Comparison of ENCODE assay signal across 10 cellular contexts in the genomic region with DNA sequence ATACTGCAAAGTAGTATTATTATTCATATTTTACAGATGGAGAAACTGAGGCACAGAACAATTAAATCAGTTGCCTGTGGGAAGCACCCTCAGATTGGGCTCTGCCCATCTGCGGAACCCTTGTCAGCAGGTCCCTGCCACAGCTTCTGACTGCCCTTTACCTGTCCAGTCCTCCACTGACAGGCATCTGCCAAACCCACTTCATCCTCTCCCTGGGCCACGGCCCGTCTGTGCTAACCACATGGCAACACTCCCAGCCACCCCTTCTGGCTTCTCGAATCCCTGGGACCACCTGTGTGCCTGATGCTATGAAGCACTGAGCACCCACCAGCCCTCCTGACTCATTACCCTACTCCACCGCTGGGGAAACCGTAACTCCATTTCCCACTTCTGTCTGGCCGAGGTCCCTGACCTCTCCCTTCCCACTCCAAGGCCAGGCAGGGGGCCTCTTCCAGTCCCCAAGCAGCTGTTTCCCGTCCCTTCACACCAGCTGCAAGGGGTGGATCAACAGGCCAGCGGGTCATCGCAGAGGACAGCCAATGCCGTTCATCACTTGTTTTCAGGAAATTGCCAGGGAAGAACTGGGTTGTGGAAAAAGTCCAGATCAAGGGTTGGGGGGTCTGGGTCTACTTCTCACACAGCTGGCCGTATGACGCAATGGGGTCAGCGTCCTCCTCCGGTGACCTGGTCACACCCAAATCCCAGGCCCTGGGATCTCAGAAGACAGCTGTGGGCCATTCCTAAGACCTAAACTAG. TPM values are rescaled to one million over a fixed set of nuclear protein-coding genes. Genes with fewer than 3 reads are reported as not detected.
DNase-seq lines count a peak whose midpoint lies in the region; ATAC-seq and TF ChIP-seq lines count a peak whose summit lies in the region.
"Had no signal": no experiment of that assay in that cellular context is flagged by ENCODE, and none has a peak within 500 bp of the region (broad histone marks: within the 10 kb centered on the region; RNA-seq: fewer than 3 reads in every experiment).

No MANE protein-coding gene starts in this region.

- H3K4me3 ChIP-seq in epithelial cell of proximal tubule (ENCODE audit: low read depth, low read length) = no peak overlapping the region
- no peak overlapping the region for H3K4me3 ChIP-seq in mucosa of descending colon
- no peak overlapping the region for H3K4me3 ChIP-seq in uterus

- no peak for TF ChIP-seq POLR2A in uterus (IDR thresholded peaks at IDR 0.05)

- H3K27ac Mint-ChIP-seq in activated CD8-positive, alpha-beta T cell treated with anti-CD3 and anti-CD28 coated beads for 36 hours = no peak overlapping the region
- no peak overlapping the region for H3K27ac Mint-ChIP-seq in activated CD8-positive, alpha-beta T cell treated with anti-CD3 and anti-CD28 coated beads, Interleukin-2, amount 10 ng/mL, durations not matched to agents 7 days and 5 days
- H3K27ac Mint-ChIP-seq: activated naive CD8-positive, alpha-beta T cell had no signal

- H3K27me3 Mint-ChIP-seq in activated CD8-positive, alpha-beta T cell treated with anti-CD3 and anti-CD28 coated beads for 36 hours = peaks cover 27% of the 10 kb centered on the region
- H3K27me3 Mint-ChIP-seq in activated CD8-positive, alpha-beta T cell treated with anti-CD3 and anti-CD28 coated beads, Interleukin-2, amount 10 ng/mL, durations not matched to agents 7 days and 5 days (ENCODE audit: low read depth) = peaks cover 32% of the 10 kb centered on the region

- no peak for ATAC-seq in activated CD8-positive, alpha-beta T cell treated with anti-CD3 and anti-CD28 coated beads for 36 hours
- ATAC-seq in activated CD8-positive, alpha-beta T cell treated with anti-CD3 and anti-CD28 coated beads, Interleukin-2, amount 10 ng/mL, durations not matched to agents 7 days and 5 days = no peak
- ATAC-seq in mucosa of descending colon (no peak), HG02610 (IDR thresholded peaks at IDR 0.05; ENCODE audit: unreplicated experiment) (no peak), GM19324 (IDR thresholded peaks at IDR 0.05; ENCODE audit: low FRiP score, unreplicated experiment) (no peak)

- POLR2A ChIA-PET in activated CD8-positive, alpha-beta T cell treated with anti-CD3 and anti-CD28 coated beads for 36 hours (lab: Charles Lee) = interaction anchor here (1.3 to 1.4 kb wide), 2 partner anchors 17 to 20 kb away, joined by 3 to 4 read pairs; no protein-coding TSS in a partner anchor
- POLR2A ChIA-PET in activated CD8-positive, alpha-beta T cell treated with anti-CD3 and anti-CD28 coated beads, Interleukin-2, amount 10 ng/mL, durations not matched to agents 7 days and 5 days (lab: Charles Lee) = interaction anchor here (1.2 kb wide), 1 partner anchor 10 kb away, joined by 3 read pairs; no protein-coding TSS in a partner anchor

- peaks cover 14% of the 10 kb centered on the region for H3K4me1 Mint-ChIP-seq in activated CD8-positive, alpha-beta T cell treated with anti-CD3 and anti-CD28 coated beads for 36 hours (ENCODE audit: low read depth)
- peaks cover 30% of the 10 kb centered on the region for H3K4me1 Mint-ChIP-seq in activated CD8-positive, alpha-beta T cell treated with anti-CD3 and anti-CD28 coated beads, Interleukin-2, amount 10 ng/mL, durations not matched to agents 7 days and 5 days (ENCODE audit: low read depth)

- peaks cover 0 to 9% of the 10 kb centered on the region in 2 donors for H3K27me3 ChIP-seq in uterus

- DNase-seq in activated CD8-positive, alpha-beta T cell treated with anti-CD3 and anti-CD28 coated beads for 36 hours = no peak
- no peak for DNase-seq in activated CD8-positive, alpha-beta T cell treated with anti-CD3 and anti-CD28 coated beads, Interleukin-2, amount 10 ng/mL, durations not matched to agents 7 days and 5 days
- no peak for DNase-seq in epithelial cell of proximal tubule (ENCODE audit: low read depth)
- DNase-seq in mucosa of descending colon = peak in 2 of 3 donors; percentile 29 to 31
- DNase-seq in uterus = peak; percentile 59 to 82
- no peak for DNase-seq in activated CD4-positive, alpha-beta T cell treated with anti-CD3 and anti-CD28 coated beads, Interleukin-2, amount 50 U/mL, for 4 hours
- DNase-seq: NCI-H2081 had no signal

- H3K36me3 ChIP-seq in mucosa of descending colon (ENCODE audit: low read depth) = no peaks in the 10 kb centered on the region
- no peaks in the 10 kb centered on the region for H3K36me3 ChIP-seq in uterus

- peaks cover 6% of the 10 kb centered on the region for H3K4me1 ChIP-seq in mucosa of descending colon (ENCODE audit: low read depth)
- peaks cover 0 to under 1% of the 10 kb centered on the region in 2 donors for H3K4me1 ChIP-seq in uterus

- H3K9me3 ChIP-seq in mucosa of descending colon (no peaks in the 10 kb centered on the region), uterus (no peaks in the 10 kb centered on the region)

- peak; percentile 29 for TF ChIP-seq CTCF in activated CD8-positive, alpha-beta T cell treated with anti-CD3 and anti-CD28 coated beads for 36 hours (IDR thresholded peaks at IDR 0.05)
- TF ChIP-seq CTCF in epithelial cell of proximal tubule (conservative IDR thresholded peaks at IDR 0.05; ENCODE audit: low read depth, low read length) = peak; percentile 9
- no peak for TF ChIP-seq CTCF in mucosa of descending colon (IDR thresholded peaks at IDR 0.05)
- TF ChIP-seq CTCF in uterus (IDR thresholded peaks at IDR 0.05) = peak in 1 of 4 experiments; percentile 33

- CTCF ChIA-PET in activated CD8-positive, alpha-beta T cell treated with anti-CD3 and anti-CD28 coated beads for 36 hours (lab: Charles Lee) = interaction anchor here (0.9 to 5.6 kb wide), 6 partner anchors 14 to 237 kb away, joined by 3 to 54 read pairs (median 3); a partner anchor contains a TSS
- CTCF ChIA-PET in activated CD8-positive, alpha-beta T cell treated with anti-CD3 and anti-CD28 coated beads, Interleukin-2, amount 10 ng/mL, durations not matched to agents 7 days and 5 days (lab: Charles Lee) = interaction anchor here (0.8 to 5.8 kb wide), 5 partner anchors 14 to 246 kb away, joined by 3 to 46 read pairs (median 3); no protein-coding TSS in a partner anchor

- H3K9me3 Mint-ChIP-seq in activated CD8-positive, alpha-beta T cell treated with anti-CD3 and anti-CD28 coated beads for 36 hours = no peaks in the 10 kb centered on the region
- no peaks in the 10 kb centered on the region for H3K9me3 Mint-ChIP-seq in activated CD8-positive, alpha-beta T cell treated with anti-CD3 and anti-CD28 coated beads, Interleukin-2, amount 10 ng/mL, durations not matched to agents 7 days and 5 days (ENCODE audit: insufficient read depth)

- H3K4me3 Mint-ChIP-seq in activated CD8-positive, alpha-beta T cell treated with anti-CD3 and anti-CD28 coated beads for 36 hours = no peak overlapping the region
- H3K4me3 Mint-ChIP-seq in activated CD8-positive, alpha-beta T cell treated with anti-CD3 and anti-CD28 coated beads, Interleukin-2, amount 10 ng/mL, durations not matched to agents 7 days and 5 days = no peak overlapping the region
- H3K4me3 Mint-ChIP-seq: activated naive CD8-positive, alpha-beta T cell had no signal

- peak overlapping the region in 1 of 2 donors; percentile 83 for H3K27ac ChIP-seq in uterus

- no peaks in the 10 kb centered on the region for H3K36me3 Mint-ChIP-seq in activated CD8-positive, alpha-beta T cell treated with anti-CD3 and anti-CD28 coated beads for 36 hours (ENCODE audit: low read depth)
- H3K36me3 Mint-ChIP-seq in activated CD8-positive, alpha-beta T cell treated with anti-CD3 and anti-CD28 coated beads, Interleukin-2, amount 10 ng/mL, durations not matched to agents 7 days and 5 days (ENCODE audit: low read depth) = no peaks in the 10 kb centered on the region

- intact Hi-C loops in activated CD8-positive, alpha-beta T cell treated with anti-CD3 and anti-CD28 coated beads for 36 hours (cut with micrococcal nuclease) = no loop called here
- intact Hi-C loops in mucosa of descending colon (cut with DNase I, micrococcal nuclease) = no loop called here
- intact Hi-C loops in uterus (cut with DNase I; ENCODE audit: low total_unique reads) = no loop called here

RNA-seq across cellular contexts. Expression of a gene that starts 2.5 kb away (rescaled TPM):
- total RNA-seq in activated CD8-positive, alpha-beta T cell treated with anti-CD3 and anti-CD28 coated beads for 36 hours = 1 to 10 TPM; 3.6 TPM
- 1 to 10 TPM; 3.4 to 3.5 TPM for total RNA-seq in activated CD8-positive, alpha-beta T cell treated with anti-CD3 and anti-CD28 coated beads, Interleukin-2, amount 10 ng/mL, durations not matched to agents 7 days and 5 days
- 0.29 and 2.2 TPM in 2 replicates for total RNA-seq in epithelial cell of proximal tubule
- total RNA-seq in mucosa of descending colon = 10 to 100 TPM in 1 of 3 donors, 1 to 10 TPM in 2; 2.0 to 10.1 (median 3.3) TPM
- total RNA-seq in uterus = 10 to 100 TPM in 3 of 4 donors, 1 to 10 TPM in 1; 4.1 to 36.6 (median 24.8) TPM

RNA-seq across cellular contexts. Expression of a gene that starts 19.2 kb away (rescaled TPM):
- total RNA-seq in activated CD8-positive, alpha-beta T cell treated with anti-CD3 and anti-CD28 coated beads for 36 hours = 1,000 to 10,000 TPM; 2,450 to 2,492 TPM
- total RNA-seq in activated CD8-positive, alpha-beta T cell treated with anti-CD3 and anti-CD28 coated beads, Interleukin-2, amount 10 ng/mL, durations not matched to agents 7 days and 5 days = 1,000 to 10,000 TPM; 1,476 to 1,561 TPM
- total RNA-seq in epithelial cell of proximal tubule (459 and 508 TPM in 2 replicates), mucosa of descending colon (1,000 to 10,000 TPM; 1,101 to 1,558 (median 1,449) TPM), uterus (1,000 to 10,000 TPM in 1 of 4 donors, 100 to 1,000 TPM in 2, 10 to 100 TPM in 1; 44.1 to 1,410 (median 360) TPM)

RNA-seq across cellular contexts. Expression of a gene that starts 19.3 kb away (rescaled TPM):
- total RNA-seq in activated CD8-positive, alpha-beta T cell treated with anti-CD3 and anti-CD28 coated beads for 36 hours = 10 to 100 TPM; 72.2 to 84.3 TPM
- total RNA-seq in activated CD8-positive, alpha-beta T cell treated with anti-CD3 and anti-CD28 coated beads, Interleukin-2, amount 10 ng/mL, durations not matched to agents 7 days and 5 days = 10 to 100 TPM; 56.0 to 63.8 TPM
- total RNA-seq in epithelial cell of proximal tubule = 76.6 and 77.9 TPM in 2 replicates
- total RNA-seq in mucosa of descending colon = 10 to 100 TPM; 35.3 to 65.9 (median 35.5) TPM
- total RNA-seq in uterus = 10 to 100 TPM in 1 of 4 donors, 1 to 10 TPM in 2, not detected in 1; 6.9 to 25.9 (median 8.8) TPM

RNA-seq across cellular contexts. Expression of a gene that starts 23.4 kb away (rescaled TPM):
- total RNA-seq in activated CD8-positive, alpha-beta T cell treated with anti-CD3 and anti-CD28 coated beads for 36 hours = 10 to 100 TPM; 26.8 to 27.8 TPM
- total RNA-seq in activated CD8-positive, alpha-beta T cell treated with anti-CD3 and anti-CD28 coated beads, Interleukin-2, amount 10 ng/mL, durations not matched to agents 7 days and 5 days = not detected
- total RNA-seq in epithelial cell of proximal tubule = 16.6 and 82.0 TPM in 2 replicates
- total RNA-seq in mucosa of descending colon = 1 to 10 TPM; 2.8 to 9.5 (median 2.9) TPM
- total RNA-seq in uterus = 10 to 100 TPM in 3 of 4 donors, under 1 TPM in 1; 0.76 to 21.2 (median 13.5) TPM

RNA-seq across cellular contexts. Expression of a gene that starts 32.4 kb away (rescaled TPM):
- 10 to 100 TPM; 59.0 to 62.2 TPM for total RNA-seq in activated CD8-positive, alpha-beta T cell treated with anti-CD3 and anti-CD28 coated beads for 36 hours
- 10 to 100 TPM; 54.6 to 55.0 TPM for total RNA-seq in activated CD8-positive, alpha-beta T cell treated with anti-CD3 and anti-CD28 coated beads, Interleukin-2, amount 10 ng/mL, durations not matched to agents 7 days and 5 days
- total RNA-seq in epithelial cell of proximal tubule = 198 and 238 TPM in 2 replicates
- 10 to 100 TPM; 33.2 to 45.8 (median 41.7) TPM for total RNA-seq in mucosa of descending colon
- total RNA-seq in uterus = 10 to 100 TPM; 15.0 to 72.0 (median 26.2) TPM

Comparison
In these comparisons a context has a peak if more than half of its experiments do, and no peak if none do; other contexts are left out.
1. DNase-seq: peak in mucosa of descending colon (2 of 3) and uterus (2 of 2); none in activated CD8-positive, alpha-beta T cell treated with anti-CD3 and anti-CD28 coated beads for 36 hours (single experiment), activated CD8-positive, alpha-beta T cell treated with anti-CD3 and anti-CD28 coated beads, Interleukin-2, amount 10 ng/mL, durations not matched to agents 7 days and 5 days (single experiment), epithelial cell of proximal tubule (single experiment) and activated CD4-positive, alpha-beta T cell treated with anti-CD3 and anti-CD28 coated beads, Interleukin-2, amount 50 U/mL, for 4 hours (0 of 2).